Comparison of ENCODE assay signal across 20 cellular contexts in genomic region chr5:104080646-104081175, GRCh38.
"Had no signal": no experiment of that assay in that cellular context is flagged by ENCODE, and none has a peak within 500 bp of the region (broad histone marks: within the 10 kb centered on the region; RNA-seq: fewer than 3 reads in every experiment).

No MANE protein-coding gene starts in this region.

- H3K27ac ChIP-seq: left lung, neutrophil, ovary, prostate gland, thoracic aorta had no signal

- H3K27me3 ChIP-seq: left lung, neutrophil, ovary had no signal

- H3K9me3 ChIP-seq: neutrophil, ovary, prostate gland, thoracic aorta had no signal

- H3K4me3 ChIP-seq: left lung, ovary, prostate gland, thoracic aorta had no signal

- DNase-seq: activated CD4-positive, alpha-beta T cell treated with anti-CD3 and anti-CD28 coated beads, Interleukin-2, amount 10 ng/mL, durations not matched to agents 7 days and 5 days; activated CD8-positive, alpha-beta memory T cell treated with anti-CD3 and anti-CD28 coated beads, Interleukin-2, amount 10 ng/mL, durations not matched to agents 7 days and 5 days; activated CD8-positive, alpha-beta T cell treated with anti-CD3 and anti-CD28 coated beads for 36 hours; activated gamma-delta T cell treated with Interleukin-2 at 50 U/mL for 16 hours; activated T-cell treated with anti-CD3 and anti-CD28 coated beads for 4 hours; aorta; effector memory CD4-positive, alpha-beta T cell; foreskin melanocyte; hippocampal formation; kidney glomerular epithelial cell; left lung; ovary; stimulated activated CD4-positive, alpha-beta T cell treated with anti-CD3 and anti-CD28 coated beads, Interleukin-4, amount 100 ng/mL, for 24 hours; stimulated activated naive CD4-positive, alpha-beta T cell treated with Interleukin-2 at 50 U/mL for 16 hours; T-helper 1 cell; T1000 had no signal

- H3K4me1 ChIP-seq: left lung, prostate gland had no signal

- ATAC-seq: activated CD8-positive, alpha-beta memory T cell treated with anti-CD3 and anti-CD28 coated beads, Interleukin-2, amount 10 ng/mL, durations not matched to agents 7 days and 5 days; activated CD8-positive, alpha-beta T cell treated with anti-CD3 and anti-CD28 coated beads for 36 hours; left lung; natural killer cell treated with Interleukin-12 subunit alpha and Interleukin-12 subunit beta and Interleukin-15 and Interleukin-18, amount 100 ng/mL, for 72 hours had no signal

- H3K36me3 ChIP-seq: left lung, neutrophil, ovary, prostate gland, thoracic aorta had no signal
